Comparison of ENCODE assay signal across 14 cellular contexts in genomic region chr14:102183922-102184677, GRCh38. TPM values are rescaled to one million over a fixed set of nuclear protein-coding genes. Genes with fewer than 3 reads are reported as not detected.
DNase-seq lines count a peak whose midpoint lies in the region; ATAC-seq, FAIRE-seq and TF ChIP-seq lines count a peak whose summit lies in the region.
"Had no signal": no experiment of that assay in that cellular context is flagged by ENCODE, and none has a peak within 500 bp of the region (broad histone marks: within the 10 kb centered on the region; RNA-seq: fewer than 3 reads in every experiment).

No MANE protein-coding gene starts in this region.

- peak overlapping the region; percentile 69; the same call in 2 of the 3 replicates for H3K4me2 ChIP-seq in A549

- peak overlapping the region; percentile 79 to 81; a peak in 5 of 6 replicates for H3K27ac ChIP-seq in A549
- H3K27ac ChIP-seq: epithelial cell of prostate, neutrophil had no signal

- H3K9me3 ChIP-seq in A549 = no peaks in the 10 kb centered on the region
- H3K9me3 ChIP-seq in BE2C = no peaks in the 10 kb centered on the region
- H3K9me3 ChIP-seq: neutrophil had no signal

- no peak for DNase-seq in A549 (ENCODE audit: low read depth in 1 of 2, low spot score in 1 of 2)
- no peak for DNase-seq in GM12891 (ENCODE audit: insufficient read length, low spot score)
- peak; percentile 90 for DNase-seq in pons (ENCODE audit: low spot score)
- no peak for DNase-seq in BE2C
- no peak for DNase-seq in NCI-H1417 (lab: John Stamatoyannopoulos, UW)
- DNase-seq in SW 1271 (lab: John Stamatoyannopoulos, UW) = no peak
- DNase-seq: central memory CD4-positive, alpha-beta T cell; T-helper 9 cell had no signal

- POLR2A ChIA-PET in A549 (lab: Yijun Ruan, JAX) = no interaction called here

- peak overlapping the region; percentile 68 for H3K4me3 Mint-ChIP-seq in activated naive CD8-positive, alpha-beta T cell

- H3K27me3 ChIP-seq in BE2C = no peaks in the 10 kb centered on the region
- H3K27me3 ChIP-seq: neutrophil had no signal

- H3K36me3 Mint-ChIP-seq in activated naive CD8-positive, alpha-beta T cell = peaks cover 4% of the 10 kb centered on the region

- TF ChIP-seq RAD21 in A549 (conservative IDR thresholded peaks at IDR 0.05 in 1 of 2, IDR thresholded peaks at IDR 0.05 in 1 of 2) = no peak

- H3K4me3 ChIP-seq in A549 (no peak overlapping the region), BE2C (ENCODE audit: low read depth, low read length) (no peak overlapping the region)

- H3K4me1 Mint-ChIP-seq in activated naive CD8-positive, alpha-beta T cell (ENCODE audit: low read depth) = peaks cover 73% of the 10 kb centered on the region

- H3K4me1 ChIP-seq in A549 (peaks cover 66% of the 10 kb centered on the region), BE2C (peaks cover 18% of the 10 kb centered on the region)

- TF ChIP-seq CTCF in A549 (IDR thresholded peaks at IDR 0.05) (no peak), BE2C (IDR thresholded peaks at IDR 0.05; ENCODE audit: low read depth, low read length) (no peak)

- H3K27ac Mint-ChIP-seq in activated naive CD8-positive, alpha-beta T cell = peak overlapping the region; percentile 92

- H3K36me3 ChIP-seq in BE2C = no peaks in the 10 kb centered on the region
- H3K36me3 ChIP-seq: neutrophil had no signal

- no peak for TF ChIP-seq POLR2A in A549 (IDR thresholded peaks at IDR 0.05; ENCODE audit: low read length)
- TF ChIP-seq POLR2A in GM12891 (IDR thresholded peaks at IDR 0.05; ENCODE audit: low read depth, low read length) = no peak

- TF ChIP-seq EP300 in A549 (IDR thresholded peaks at IDR 0.05) = no peak

- H3K9me3 Mint-ChIP-seq in activated naive CD8-positive, alpha-beta T cell (ENCODE audit: low read depth) = no peaks in the 10 kb centered on the region

- WGBS in A549 (ENCODE audit: missing lambda C conversion rate) = 93% methylated on average over 7 of the region's 7 CpGs

- FAIRE-seq in A549 (lab: Jason Lieb, UNC) = no peak
- FAIRE-seq in GM12891 (lab: Jason Lieb, UNC) = peak; percentile 35
- FAIRE-seq: GM18507 had no signal

- H3K27me3 Mint-ChIP-seq in activated naive CD8-positive, alpha-beta T cell = no peaks in the 10 kb centered on the region

- CTCF ChIA-PET in A549 (lab: Yijun Ruan, JAX) = interaction anchor here (1.4 to 2.7 kb wide), 2 partner anchors 22 to 130 kb away, joined by 3 to 13 read pairs; no protein-coding TSS in a partner anchor

- no peak for ATAC-seq in A549
- ATAC-seq in HG03175 (IDR thresholded peaks at IDR 0.05; ENCODE audit: unreplicated experiment) = no peak
- ATAC-seq: HCT116 had no signal

TF ChIP-seq in A549, 52 proteins besides CTCF, POLR2A, EP300 and RAD21:
- TF ChIP-seq MAFK (IDR thresholded peaks at IDR 0.05; ENCODE audit: partially characterized antibody) (peak; percentile 71), FOSB (CRISPR knock-in tag; IDR thresholded peaks at IDR 0.05) (no peak)

TF ChIP-seq in GM12891, 5 proteins besides CTCF, POLR2A, EP300 and RAD21:
- no peak for TF ChIP-seq TAF1 (IDR thresholded peaks at IDR 0.05; ENCODE audit: low read depth, low read length)
- TF ChIP-seq POU2F2 (IDR thresholded peaks at IDR 0.05; ENCODE audit: low read depth, low read length) = no peak
- TF ChIP-seq PAX5 (IDR thresholded peaks at IDR 0.05; ENCODE audit: insufficient read depth, low read length, severe bottlenecking) = no peak
- TF ChIP-seq POLR2AphosphoS5 (IDR thresholded peaks at IDR 0.05; ENCODE audit: low read depth, low read length) = no peak
- TF ChIP-seq SPI1 (IDR thresholded peaks at IDR 0.05; ENCODE audit: low read depth, low read length) = no peak

RNA-seq across cellular contexts. Expression of gene WDR20, which starts 44.4 kb away (rescaled TPM):
- polyA plus RNA-seq in A549 (2011; rRNA removed) = 17.6 and 20.6 TPM in 2 replicates
- polyA plus RNA-seq in A549 (2012; cell fraction: cytosol; rRNA removed) = 13.3 and 15.1 TPM in 2 replicates
- polyA plus RNA-seq in A549 (2012; cell fraction: nucleus; rRNA removed) = 14.8 and 18.4 TPM in 2 replicates
- polyA plus RNA-seq in A549 (2017; fragmentation: RNase III; extraction: RNeasy Plus Mini Kit Qiagen cat#74134 plus additional on column Dnase treatment) = 19.5 to 21.6 TPM (median 20.4 TPM) in 3 replicates
- polyA minus RNA-seq in A549 (2011; rRNA and poly(A)+ RNA removed) = 29.8 and 33.4 TPM in 2 replicates
- polyA plus RNA-seq in GM12891 (2012; ENCODE audit: low read depth, missing spikeins) = 9.3 TPM
- 37.3 TPM for polyA plus RNA-seq in BE2C (2012; ENCODE audit: insufficient read depth, insufficient read length, low read depth)
